ENCODE assay signal across 6 cellular contexts in genomic region chr12:37720846-37721245, GRCh38.
"Had no signal": no experiment of that assay in that cellular context is flagged by ENCODE, and none has a peak within 500 bp of the region (broad histone marks: within the 10 kb centered on the region; RNA-seq: fewer than 3 reads in every experiment).

No MANE protein-coding gene starts in this region.

- H3K27ac Mint-ChIP-seq: GM23338, H9 had no signal

- H3K4me3 ChIP-seq: GM23338 had no signal

- H3K4me2 ChIP-seq: GM23338, KMS-11 had no signal

- H3K27ac ChIP-seq: KMS-11 had no signal

- H3K4me3 Mint-ChIP-seq: GM23338, H9 had no signal

- H3K9ac ChIP-seq: KMS-11 had no signal

- H3K4me1 Mint-ChIP-seq: GM23338, H9 had no signal

- ATAC-seq: GM23338 had no signal

- H2AFZ ChIP-seq: GM23338 had no signal

- DNase-seq: H9, HCEC 1CT, IMR-90, KBM-7 had no signal
